10 cellular contexts compared by ENCODE assay signal in the genomic region with DNA sequence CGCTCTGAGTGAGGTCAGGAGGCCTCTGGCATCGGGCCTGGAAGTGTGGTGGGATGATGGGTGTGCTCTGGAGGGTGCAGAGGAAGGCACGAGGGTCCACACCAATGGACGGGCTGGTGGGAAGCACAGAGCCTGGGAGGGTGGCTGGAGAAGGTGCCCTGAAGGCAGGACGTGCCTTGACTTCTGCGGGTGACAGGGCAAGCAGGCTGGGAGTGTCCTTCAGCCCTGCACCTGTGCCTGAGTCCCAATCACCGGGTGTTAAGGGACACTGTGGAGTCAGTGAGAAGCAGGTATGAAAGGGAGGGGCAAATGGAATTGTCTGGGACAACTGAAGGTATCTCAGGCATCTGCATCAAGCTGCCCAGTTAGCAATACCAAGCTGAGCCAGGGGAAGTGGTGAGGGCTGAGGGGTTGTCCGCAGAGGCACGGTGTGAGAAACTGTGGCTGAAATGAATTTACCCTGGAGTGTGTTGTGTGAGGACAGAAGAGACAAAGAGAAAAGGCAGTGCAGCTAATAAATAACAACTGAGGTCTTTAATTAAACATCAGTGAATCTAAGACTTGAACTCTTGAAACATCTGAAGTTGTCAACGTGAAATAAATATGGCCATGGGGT.
"Had no signal": no experiment of that assay in that cellular context is flagged by ENCODE, and none has a peak within 500 bp of the region (broad histone marks: within the 10 kb centered on the region; RNA-seq: fewer than 3 reads in every experiment).

No MANE protein-coding gene starts in this region.

- ATAC-seq: stimulated activated naive CD8-positive, alpha-beta T cell treated with anti-CD3 and anti-CD28 coated beads, Interleukin-15, Interleukin-2, amounts not matched to agents 100 U/mL and 50 U/mL, for 24 hours had no signal

- H3K4me3 Mint-ChIP-seq: endodermal cell had no signal

- H3K4me3 ChIP-seq: SJSA1 had no signal

- H3K27me3 ChIP-seq: SJSA1 had no signal

- DNase-seq: activated effector memory CD4-positive, alpha-beta T cell treated with Interleukin-2 at 50 U/mL for 16 hours; dermis blood vessel endothelial cell; endodermal cell; hypothalamus; midbrain; occipital lobe; stimulated activated CD4-positive, alpha-beta T cell treated with anti-CD3 and anti-CD28 coated beads, Interleukin-12 subunit alpha, Interleukin-12 subunit beta, amount 100 ng/mL, for 4 hours; stimulated activated naive CD8-positive, alpha-beta T cell treated with anti-CD3 and anti-CD28 coated beads, Interleukin-15, Interleukin-2, amounts not matched to agents 100 U/mL and 50 U/mL, for 24 hours; T-helper 9 cell had no signal

- H3K27ac Mint-ChIP-seq: endodermal cell had no signal

- H3K27ac ChIP-seq: SJSA1 had no signal

- H3K9me3 Mint-ChIP-seq: endodermal cell had no signal

- H3K9me3 ChIP-seq: SJSA1 had no signal
